ENCODE assay signal across 8 cellular contexts in the genomic region with DNA sequence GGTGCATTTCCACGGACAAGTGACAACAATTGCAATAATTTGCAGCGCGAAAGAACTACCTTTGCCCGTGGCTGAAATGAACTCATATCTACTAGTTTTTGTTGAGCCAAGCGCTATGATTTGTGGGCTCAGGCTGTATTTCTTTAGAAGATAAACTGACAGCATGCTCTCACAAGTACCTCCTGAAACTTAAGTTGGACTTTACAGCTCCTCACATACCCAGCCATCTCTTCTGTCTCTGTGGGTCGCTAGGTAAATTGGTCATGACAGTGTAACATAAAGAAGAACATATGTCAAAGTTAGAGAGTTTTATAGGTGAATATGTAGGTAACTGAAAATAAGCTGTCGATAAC. TPM values are rescaled to one million over a fixed set of nuclear protein-coding genes. Genes with fewer than 3 reads are reported as not detected.
DNase-seq lines count a peak whose midpoint lies in the region; ATAC-seq, FAIRE-seq and TF ChIP-seq lines count a peak whose summit lies in the region.

No MANE protein-coding gene starts in this region.

- H3K27ac ChIP-seq in AG04450 (ENCODE audit: low read depth, low read length), result no peak overlapping the region
- no peak overlapping the region for H3K27ac ChIP-seq in duodenal mucosa (ENCODE audit: low read depth, low read length)

- no peak for FAIRE-seq in HTR-8/SVneo (lab: Jason Lieb, UNC)

- peaks cover 24% of the 10 kb centered on the region for H3K4me1 Mint-ChIP-seq in nephron

- H3K4me3 ChIP-seq in AG04450 (ENCODE audit: low read depth, low read length) (peak overlapping the region; percentile 93), duodenal mucosa (ENCODE audit: low read depth in 1 of 2, low read length in 2 of 2) (peak overlapping the region; percentile 91 to 93)

- H3K27ac Mint-ChIP-seq in nephron, result peak overlapping the region; percentile 50 to 66 (median 61)

- POLR2A ChIA-PET in AG04450 (lab: Yijun Ruan, JAX), result no interaction called here

- no peak for DNase-seq in AG04450 (ENCODE audit: low read depth, low spot score)
- peak; percentile 43 for DNase-seq in NAMALWA (ENCODE audit: low spot score)
- DNase-seq in HTR-8/SVneo (ENCODE audit: insufficient read length, low spot score), result no peak
- no peak for DNase-seq in SHP77 (lab: John Stamatoyannopoulos, UW)
- no peak for DNase-seq in NCI-H2171 (lab: John Stamatoyannopoulos, UW)

- H3K27me3 Mint-ChIP-seq in nephron (ENCODE audit: low read depth), result peaks cover under 1% of the 10 kb centered on the region

- CTCF ChIA-PET in AG04450 (lab: Charles Lee), result interaction anchor here (0.7 to 2.1 kb wide), 6 partner anchors 28 to 605 kb away, joined by 3 to 7 read pairs (median 3); no protein-coding TSS in a partner anchor

- no peaks in the 10 kb centered on the region for H3K27me3 ChIP-seq in AG04450 (ENCODE audit: control insufficient read depth, insufficient read depth, low read length)
- H3K27me3 ChIP-seq in duodenal mucosa (ENCODE audit: control insufficient read depth in 1 of 2, insufficient read depth in 2 of 2, low read length in 2 of 2), result no peaks in the 10 kb centered on the region

- H3K9ac ChIP-seq in duodenal mucosa (ENCODE audit: low read depth in 1 of 2, low read length in 2 of 2), result peak overlapping the region; percentile 60 to 85

- H3K36me3 ChIP-seq in duodenal mucosa (ENCODE audit: control insufficient read depth in 1 of 2, insufficient read depth in 2 of 2, low read length in 2 of 2), result peaks cover 0 to 9% of the 10 kb centered on the region in 2 donors

- peaks cover 5% of the 10 kb centered on the region in 2 donors for H3K4me1 ChIP-seq in duodenal mucosa (ENCODE audit: control insufficient read depth in 1 of 2, insufficient read depth in 2 of 2, low read length in 2 of 2)

- H3K36me3 Mint-ChIP-seq in nephron (ENCODE audit: low read depth), result peaks cover 8% of the 10 kb centered on the region

- H3K9me3 Mint-ChIP-seq in nephron, result no peaks in the 10 kb centered on the region

- no peaks in the 10 kb centered on the region; the same call in 1 of the 2 replicates for H3K9me3 ChIP-seq in AG04450 (ENCODE audit: control insufficient read depth, insufficient read depth, low read length)
- H3K9me3 ChIP-seq in duodenal mucosa (ENCODE audit: control insufficient read depth in 1 of 2, low read length in 2 of 2), result no peaks in the 10 kb centered on the region

- ATAC-seq in GM19452 (IDR thresholded peaks at IDR 0.05; ENCODE audit: unreplicated experiment), result peak; percentile 2

- TF ChIP-seq CTCF in AG04450 (IDR thresholded peaks at IDR 0.05; ENCODE audit: low read depth, low read length) (no peak), nephron (IDR thresholded peaks at IDR 0.05; ENCODE audit: unreplicated experiment in 3 of 3) (no peak)

- H3K4me3 Mint-ChIP-seq in nephron, result peak overlapping the region; percentile 94 to 96 (median 96)

RNA-seq across cellular contexts. Expression of a gene that starts 0.8 kb away (rescaled TPM):
- 32.6 and 48.6 TPM in 2 replicates for polyA plus RNA-seq in AG04450 (2011; rRNA removed)
- polyA minus RNA-seq in AG04450 (2011; rRNA and poly(A)+ RNA removed), result 18.6 and 35.4 TPM in 2 replicates

RNA-seq across cellular contexts. Expression of a gene that starts 53.3 kb away (rescaled TPM):
- 36.9 and 40.3 TPM in 2 replicates for polyA plus RNA-seq in AG04450 (2011; rRNA removed)
- polyA minus RNA-seq in AG04450 (2011; rRNA and poly(A)+ RNA removed), result 28.3 and 32.8 TPM in 2 replicates
